In the genomic region with DNA sequence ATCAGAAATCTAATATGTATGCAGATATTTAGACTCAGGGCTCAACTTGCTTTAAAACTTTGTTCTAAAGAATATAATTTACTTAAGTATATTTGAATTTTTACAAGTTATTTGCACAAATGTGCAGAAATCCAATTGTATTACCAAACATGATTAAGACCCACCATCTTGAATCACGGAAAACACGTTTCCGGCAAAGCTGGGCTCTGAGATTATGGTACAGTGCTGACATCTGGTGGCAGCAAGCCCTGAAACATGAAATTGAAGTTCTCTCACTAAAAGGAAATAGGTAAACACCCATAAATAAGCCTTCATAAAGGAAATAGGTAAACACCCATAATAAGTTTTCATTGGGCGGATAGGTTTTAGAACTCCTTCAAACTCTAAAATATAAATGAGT, we compare ENCODE assay signal across 8 cellular contexts.
DNase-seq lines count a peak whose midpoint lies in the region; ATAC-seq and TF ChIP-seq lines count a peak whose summit lies in the region.

No MANE protein-coding gene starts in this region.

- TF ChIP-seq POLR2A in prostate gland (IDR thresholded peaks at IDR 0.05) = no peak

- no peaks in the 10 kb centered on the region for H3K9me3 ChIP-seq in SJSA1 (replicated peaks)
- H3K9me3 ChIP-seq in prostate gland = no peaks in the 10 kb centered on the region

- peak; percentile 72 for TF ChIP-seq CTCF in GM06990 (IDR thresholded peaks at IDR 0.05; ENCODE audit: insufficient read depth, low read length, poor library complexity, severe bottlenecking)
- TF ChIP-seq CTCF in prostate gland (IDR thresholded peaks at IDR 0.05) = peak; percentile 18 to 69 (median 58)

- no peak for ATAC-seq in GM21737 (IDR thresholded peaks at IDR 0.05; ENCODE audit: unreplicated experiment)
- no peak for ATAC-seq in HG03139 (IDR thresholded peaks at IDR 0.05; ENCODE audit: unreplicated experiment)

- no peak overlapping the region for H3K27ac ChIP-seq in SJSA1
- H3K27ac ChIP-seq in prostate gland = no peak overlapping the region

- in situ Hi-C loops in KBM-7 (cut with MboI; ENCODE audit: low pct_unique_long_range_greater_than_20kb, low sequenced_read_pairs) = no loop called here

- H3K4me3 ChIP-seq in GM06990 (replicated peaks; ENCODE audit: low read depth, low read length) (no peak overlapping the region), SJSA1 (no peak overlapping the region), prostate gland (no peak overlapping the region)

- H3K36me3 ChIP-seq in GM06990 (ENCODE audit: control insufficient read depth, insufficient read depth, low read length) (no peaks in the 10 kb centered on the region), SJSA1 (no peaks in the 10 kb centered on the region), prostate gland (no peaks in the 10 kb centered on the region)

- H3K27me3 ChIP-seq in GM06990 (replicated peaks; ENCODE audit: control insufficient read depth, insufficient read depth, low read length) (no peaks in the 10 kb centered on the region), SJSA1 (replicated peaks) (no peaks in the 10 kb centered on the region), prostate gland (replicated peaks; ENCODE audit: insufficient read depth) (no peaks in the 10 kb centered on the region)

- WGBS in prostate gland = 2% methylated on average over 4 of the region's 4 CpGs

- intact Hi-C loops in prostate gland (cut with DNase I) = no loop called here

- DNase-seq in GM06990 (ENCODE audit: extremely low read depth, insufficient read length) (peak; percentile 8), KBM-7 (peak; percentile 74), SJSA1 (ENCODE audit: low read depth in 1 of 2, low spot score in 2 of 2) (peak; percentile 1 to 31), globus pallidus (ENCODE audit: low spot score) (peak; percentile 42), prostate gland (ENCODE audit: low spot score) (peak; percentile 36)
- DNase-seq in activated naive CD4-positive, alpha-beta T cell treated with Interleukin-2 at 50 U/mL for 16 hours = peak; percentile 57

- no peaks in the 10 kb centered on the region for H3K4me1 ChIP-seq in SJSA1 (replicated peaks)
- H3K4me1 ChIP-seq in prostate gland (replicated peaks) = no peaks in the 10 kb centered on the region

Comparison
In these comparisons a context has a peak if more than half of its experiments do, and no peak if none do; other contexts are left out.
1. DNase-seq: peak in every context shown above with its lines; median percentile 74 in KBM-7; 57 in activated naive CD4-positive, alpha-beta T cell treated with Interleukin-2 at 50 U/mL for 16 hours; 42 in globus pallidus; 36 in prostate gland; 16 in SJSA1; 8 in GM06990.